13 cellular contexts compared by ENCODE assay signal in genomic region chr21:16117851-16118592, GRCh38.
DNase-seq lines count a peak whose midpoint lies in the region; ATAC-seq, FAIRE-seq and TF ChIP-seq lines count a peak whose summit lies in the region.
"Had no signal": no experiment of that assay in that cellular context is flagged by ENCODE, and none has a peak within 500 bp of the region (broad histone marks: within the 10 kb centered on the region; RNA-seq: fewer than 3 reads in every experiment).

No MANE protein-coding gene starts in this region.

- POLR2A ChIA-PET in CD8-positive, alpha-beta memory T cell (lab: Charles Lee) = no interaction called here

- no peaks in the 10 kb centered on the region for H3K36me3 ChIP-seq in CD8-positive, alpha-beta memory T cell (ENCODE audit: insufficient read depth, low read length)
- H3K36me3 ChIP-seq: BLaER1 treated with 17β-estradiol and CSF1 and Interleukin-3, amounts not matched to agents 10 nM and 100 nM had no signal

- TF ChIP-seq CTCF in LNCaP clone FGC (IDR thresholded peaks at IDR 0.05; ENCODE audit: control insufficient read depth, extremely low read depth, insufficient read depth) = no peak
- no peak for TF ChIP-seq CTCF in dorsolateral prefrontal cortex (IDR thresholded peaks at IDR 0.05 in 54 of 56, conservative IDR thresholded peaks at IDR 0.05 in 2 of 56; ENCODE audit: low read depth in 1 of 56, partially characterized antibody in 56 of 56)

- no peaks in the 10 kb centered on the region for H3K9me3 Mint-ChIP-seq in stimulated activated naive CD8-positive, alpha-beta T cell treated with anti-CD3 and anti-CD28 coated beads, Interleukin-15, amount 100 ng/mL, for 72 hours
- H3K9me3 Mint-ChIP-seq in CD8-positive, alpha-beta memory T cell = peaks cover 0 to 3% (median 0%) of the 10 kb centered on the region in 5 donors

- peak; percentile 97 for FAIRE-seq in A204.1 (lab: Jason Lieb, UNC)

- H3K27ac ChIP-seq in dorsolateral prefrontal cortex = peak overlapping the region in 44 of 59 donors; percentile 0 to 74 (median 40)
- H3K27ac ChIP-seq in CD8-positive, alpha-beta memory T cell (ENCODE audit: low read depth, low read length) = no peak overlapping the region
- H3K27ac ChIP-seq: BLaER1 treated with 17β-estradiol and CSF1 and Interleukin-3, amounts not matched to agents 10 nM and 100 nM had no signal

- H3K27me3 Mint-ChIP-seq in stimulated activated naive CD8-positive, alpha-beta T cell treated with anti-CD3 and anti-CD28 coated beads, Interleukin-15, amount 100 ng/mL, for 72 hours = no peaks in the 10 kb centered on the region
- H3K27me3 Mint-ChIP-seq in CD8-positive, alpha-beta memory T cell = no peaks in the 10 kb centered on the region

- H3K4me3 Mint-ChIP-seq in stimulated activated naive CD8-positive, alpha-beta T cell treated with anti-CD3 and anti-CD28 coated beads, Interleukin-15, amount 100 ng/mL, for 72 hours = no peak overlapping the region
- H3K4me3 Mint-ChIP-seq in CD8-positive, alpha-beta memory T cell = no peak overlapping the region
- H3K4me3 Mint-ChIP-seq: GM23338 had no signal

- H3K36me3 Mint-ChIP-seq in CD8-positive, alpha-beta memory T cell = no peaks in the 10 kb centered on the region

- no peak for ATAC-seq in HG02938 (IDR thresholded peaks at IDR 0.05; ENCODE audit: unreplicated experiment)
- ATAC-seq in stimulated activated naive CD8-positive, alpha-beta T cell treated with anti-CD3 and anti-CD28 coated beads, Interleukin-15, amount 100 ng/mL, for 72 hours = no peak
- ATAC-seq: GM23338 had no signal

- no peaks in the 10 kb centered on the region for H3K9me3 ChIP-seq in CD8-positive, alpha-beta memory T cell (ENCODE audit: low read length)

- intact Hi-C loops in dorsolateral prefrontal cortex (cut with DNase I) = no loop called here

- H3K4me3 ChIP-seq in LNCaP clone FGC (ENCODE audit: low read depth, low read length) (peak overlapping the region; percentile 30; the same call in 1 of the 2 replicates), dorsolateral prefrontal cortex (peak overlapping the region in 47 of 59 donors; percentile 3 to 51 (median 27))
- no peak overlapping the region for H3K4me3 ChIP-seq in CD8-positive, alpha-beta memory T cell (ENCODE audit: low read length)
- H3K4me3 ChIP-seq: BLaER1 treated with 17β-estradiol and CSF1 and Interleukin-3, amounts not matched to agents 10 nM and 100 nM; GM23338 had no signal

- no peaks in the 10 kb centered on the region for H3K4me1 Mint-ChIP-seq in stimulated activated naive CD8-positive, alpha-beta T cell treated with anti-CD3 and anti-CD28 coated beads, Interleukin-15, amount 100 ng/mL, for 72 hours
- H3K4me1 Mint-ChIP-seq in CD8-positive, alpha-beta memory T cell = no peaks in the 10 kb centered on the region

- CTCF ChIA-PET in CD8-positive, alpha-beta memory T cell (lab: Charles Lee) = no interaction called here

- peak; percentile 92 for DNase-seq in LNCaP clone FGC (ENCODE audit: low read depth)
- DNase-seq in dorsolateral prefrontal cortex = no peak
- DNase-seq in myocyte (ENCODE audit: low read depth) = peak; percentile 15
- DNase-seq in stimulated activated naive CD8-positive, alpha-beta T cell treated with anti-CD3 and anti-CD28 coated beads, Interleukin-15, amount 100 ng/mL, for 72 hours = no peak
- DNase-seq in CD8-positive, alpha-beta memory T cell = no peak
- DNase-seq in NCI-H2107 treated with DMSO at 0.1 percent for 48 hours (lab: John Stamatoyannopoulos, UW; ENCODE audit: unreplicated experiment) = no peak
- DNase-seq: effector CD4-positive, alpha-beta T cell; NCI-H2171; SW 1271 had no signal

- no peaks in the 10 kb centered on the region for H3K27me3 ChIP-seq in dorsolateral prefrontal cortex
- H3K27me3 ChIP-seq in CD8-positive, alpha-beta memory T cell (ENCODE audit: insufficient read depth, low read length, poor library complexity, severe bottlenecking) = no peaks in the 10 kb centered on the region
- H3K27me3 ChIP-seq: BLaER1 treated with 17β-estradiol and CSF1 and Interleukin-3, amounts not matched to agents 10 nM and 100 nM had no signal

- H3K27ac Mint-ChIP-seq in stimulated activated naive CD8-positive, alpha-beta T cell treated with anti-CD3 and anti-CD28 coated beads, Interleukin-15, amount 100 ng/mL, for 72 hours = no peak overlapping the region
- peak overlapping the region in 1 of 8 donors; percentile 3 for H3K27ac Mint-ChIP-seq in CD8-positive, alpha-beta memory T cell

- no peaks in the 10 kb centered on the region for H3K4me1 ChIP-seq in CD8-positive, alpha-beta memory T cell (ENCODE audit: insufficient read depth, low read length)
- H3K4me1 ChIP-seq: BLaER1 treated with 17β-estradiol and CSF1 and Interleukin-3, amounts not matched to agents 10 nM and 100 nM had no signal

Comparison
In these comparisons a context has a peak if more than half of its experiments do, and no peak if none do; other contexts are left out.
1. DNase-seq: peak in LNCaP clone FGC (single experiment) and myocyte (single experiment); none in dorsolateral prefrontal cortex (0 of 10), stimulated activated naive CD8-positive, alpha-beta T cell treated with anti-CD3 and anti-CD28 coated beads, Interleukin-15, amount 100 ng/mL, for 72 hours (0 of 2), CD8-positive, alpha-beta memory T cell (0 of 5) and NCI-H2107 treated with DMSO at 0.1 percent for 48 hours (single experiment).